In the genomic region with DNA sequence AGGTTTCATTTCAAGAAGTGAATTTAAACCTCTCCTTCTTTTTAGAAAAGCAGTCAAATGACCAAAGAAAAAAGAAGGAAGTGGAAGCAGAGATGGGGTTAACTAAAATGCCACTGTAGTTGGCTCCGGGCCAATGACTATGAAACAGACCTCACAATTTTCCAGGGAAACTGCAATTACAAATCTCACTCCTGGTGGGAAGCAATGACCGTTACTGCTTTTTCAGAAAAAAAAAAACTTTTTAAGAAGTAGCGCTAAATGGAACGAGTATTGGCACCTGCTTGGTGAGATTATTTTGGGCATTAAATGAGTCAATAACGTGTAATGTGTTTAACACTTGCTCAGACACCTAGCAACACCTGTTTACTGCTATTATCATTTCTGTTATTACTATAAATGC, we compare ENCODE assay signal across 10 cellular contexts. TPM values are rescaled to one million over a fixed set of nuclear protein-coding genes. Genes with fewer than 3 reads are reported as not detected.
A peak's percentile ranks its signal among the peaks of the same experiment; 100 is the strongest.
DNase-seq lines count a peak whose midpoint lies in the region; ATAC-seq and TF ChIP-seq lines count a peak whose summit lies in the region.
"Had no signal": no experiment of that assay in that cellular context is flagged by ENCODE, and none has a peak within 500 bp of the region (broad histone marks: within the 10 kb centered on the region; RNA-seq: fewer than 3 reads in every experiment).

No MANE protein-coding gene starts in this region.

- H3K4me1 ChIP-seq in left ventricle myocardium inferior = peaks cover 25% of the 10 kb centered on the region
- no peaks in the 10 kb centered on the region for H3K4me1 ChIP-seq in hepatocyte (ENCODE audit: insufficient read depth)

- H3K9me2 ChIP-seq in hepatocyte (replicated peaks; ENCODE audit: insufficient read depth) = no peaks in the 10 kb centered on the region

- H3K27me3 Mint-ChIP-seq in activated CD4-positive, alpha-beta T cell treated with anti-CD3 and anti-CD28 coated beads, Interleukin-2, amount 10 ng/mL, durations not matched to agents 7 days and 5 days = peaks cover 79% of the 10 kb centered on the region

- H3K4me1 Mint-ChIP-seq in activated CD4-positive, alpha-beta T cell treated with anti-CD3 and anti-CD28 coated beads, Interleukin-2, amount 10 ng/mL, durations not matched to agents 7 days and 5 days = peaks cover 14% of the 10 kb centered on the region

- H3K4me3 Mint-ChIP-seq in activated CD4-positive, alpha-beta T cell treated with anti-CD3 and anti-CD28 coated beads, Interleukin-2, amount 10 ng/mL, durations not matched to agents 7 days and 5 days = no peak overlapping the region

- H3K9me3 Mint-ChIP-seq in activated CD4-positive, alpha-beta T cell treated with anti-CD3 and anti-CD28 coated beads, Interleukin-2, amount 10 ng/mL, durations not matched to agents 7 days and 5 days = no peaks in the 10 kb centered on the region
- H3K9me3 Mint-ChIP-seq: activated naive CD4-positive, alpha-beta T cell treated with anti-CD3 and anti-CD28 coated beads, Interleukin-2, amount 50 U/mL, for 72 hours had no signal

- TF ChIP-seq CTCF in left ventricle myocardium inferior (IDR thresholded peaks at IDR 0.05; ENCODE audit: borderline replicate concordance) (no peak), hepatocyte (IDR thresholded peaks at IDR 0.05; ENCODE audit: poor library complexity) (no peak)

- no peak overlapping the region for H2AFZ ChIP-seq in hepatocyte

- no peak overlapping the region for H3K27ac Mint-ChIP-seq in activated CD4-positive, alpha-beta T cell treated with anti-CD3 and anti-CD28 coated beads, Interleukin-2, amount 10 ng/mL, durations not matched to agents 7 days and 5 days
- H3K27ac Mint-ChIP-seq: activated naive CD4-positive, alpha-beta T cell treated with anti-CD3 and anti-CD28 coated beads, Interleukin-2, amount 50 U/mL, for 72 hours had no signal

- H3K4me3 ChIP-seq in left ventricle myocardium inferior = peak overlapping the region; percentile 67
- no peak overlapping the region for H3K4me3 ChIP-seq in hepatocyte

- CTCF ChIA-PET in activated CD4-positive, alpha-beta T cell treated with anti-CD3 and anti-CD28 coated beads, Interleukin-2, amount 10 ng/mL, durations not matched to agents 7 days and 5 days (lab: Charles Lee) = no interaction called here

- peaks cover 52% of the 10 kb centered on the region for H3K27me3 ChIP-seq in left ventricle myocardium inferior (ENCODE audit: low read depth)
- peaks cover 49% of the 10 kb centered on the region for H3K27me3 ChIP-seq in hepatocyte

- 62% methylated on average over 5 of the region's 5 CpGs for WGBS in hepatocyte (ENCODE audit: low lambda C conversion rate, missing lambda C conversion rate)

- peak overlapping the region; percentile 67 for H3K27ac ChIP-seq in left ventricle myocardium inferior (replicated peaks)
- no peak overlapping the region for H3K27ac ChIP-seq in hepatocyte

- H3K36me3 ChIP-seq in left ventricle myocardium inferior (no peaks in the 10 kb centered on the region), hepatocyte (replicated peaks; ENCODE audit: insufficient read depth, low read depth) (no peaks in the 10 kb centered on the region)

- no peak for DNase-seq in left ventricle myocardium inferior
- DNase-seq in cardiac septum (ENCODE audit: low spot score) = no peak
- DNase-seq in OCI-M1 (lab: John Stamatoyannopoulos, UW) = peak; percentile 51
- DNase-seq in hepatocyte (ENCODE audit: low spot score) = peak; percentile 13
- DNase-seq in putamen (ENCODE audit: low spot score) = no peak
- no peak for DNase-seq in activated CD4-positive, alpha-beta T cell treated with anti-CD3 and anti-CD28 coated beads, Interleukin-2, amount 10 ng/mL, durations not matched to agents 7 days and 5 days
- DNase-seq: HCEC 1CT had no signal

- no peaks in the 10 kb centered on the region for H4K20me1 ChIP-seq in hepatocyte (ENCODE audit: insufficient read depth, poor library complexity, severe bottlenecking)

- POLR2A ChIA-PET in activated CD4-positive, alpha-beta T cell treated with anti-CD3 and anti-CD28 coated beads, Interleukin-2, amount 10 ng/mL, durations not matched to agents 7 days and 5 days (lab: Charles Lee) = no interaction called here

- H3K9me3 ChIP-seq in left ventricle myocardium inferior (replicated peaks) (no peaks in the 10 kb centered on the region), hepatocyte (ENCODE audit: low read depth) (no peaks in the 10 kb centered on the region)

- no peak overlapping the region for H3K4me2 ChIP-seq in hepatocyte

- ATAC-seq in GM19324 (IDR thresholded peaks at IDR 0.05; ENCODE audit: low FRiP score, unreplicated experiment) (no peak), GM21619 (IDR thresholded peaks at IDR 0.05; ENCODE audit: unreplicated experiment) (no peak)

- no peaks in the 10 kb centered on the region for H3K79me2 ChIP-seq in hepatocyte

- H3K36me3 Mint-ChIP-seq in activated CD4-positive, alpha-beta T cell treated with anti-CD3 and anti-CD28 coated beads, Interleukin-2, amount 10 ng/mL, durations not matched to agents 7 days and 5 days (ENCODE audit: low read depth) = no peaks in the 10 kb centered on the region

- intact Hi-C loops in left ventricle myocardium inferior (cut with micrococcal nuclease) = no loop called here
- intact Hi-C loops in cardiac septum (cut with DNase I) = loop anchor here (5.0 kb wide), 1 partner anchor 192 kb away; no protein-coding TSS in a partner anchor

RNA-seq across cellular contexts. Expression of a gene that starts 1.2 kb away (rescaled TPM):
- total RNA-seq in left ventricle myocardium inferior (2.1 TPM), cardiac septum (15.0 TPM), hepatocyte (1.1 and 1.8 TPM in 2 replicates)
- polyA plus RNA-seq in hepatocyte = 1.2 and 1.3 TPM in 2 replicates
- total RNA-seq in activated CD4-positive, alpha-beta T cell treated with anti-CD3 and anti-CD28 coated beads, Interleukin-2, amount 10 ng/mL, durations not matched to agents 7 days and 5 days = not detected
- total RNA-seq: activated naive CD4-positive, alpha-beta T cell treated with anti-CD3 and anti-CD28 coated beads, Interleukin-2, amount 50 U/mL, for 72 hours had no signal

RNA-seq across cellular contexts. Expression of a gene that starts 5.0 kb away (rescaled TPM):
- total RNA-seq in left ventricle myocardium inferior (74.4 TPM), cardiac septum (38.7 TPM), hepatocyte (9.6 and 12.2 TPM in 2 replicates)
- polyA plus RNA-seq in hepatocyte = 3.7 and 6.8 TPM in 2 replicates
- under 1 TPM; 0.54 to 0.87 TPM for total RNA-seq in activated CD4-positive, alpha-beta T cell treated with anti-CD3 and anti-CD28 coated beads, Interleukin-2, amount 10 ng/mL, durations not matched to agents 7 days and 5 days

Comparison
In these comparisons a context has a peak if more than half of its experiments do, and no peak if none do; other contexts are left out.
1. DNase-seq: peak in OCI-M1 (single experiment) and hepatocyte (single experiment); none in left ventricle myocardium inferior (single experiment), cardiac septum (single experiment), putamen (single experiment) and activated CD4-positive, alpha-beta T cell treated with anti-CD3 and anti-CD28 coated beads, Interleukin-2, amount 10 ng/mL, durations not matched to agents 7 days and 5 days (single experiment).